ENCODE assay signal across 11 cellular contexts in the genomic region with DNA sequence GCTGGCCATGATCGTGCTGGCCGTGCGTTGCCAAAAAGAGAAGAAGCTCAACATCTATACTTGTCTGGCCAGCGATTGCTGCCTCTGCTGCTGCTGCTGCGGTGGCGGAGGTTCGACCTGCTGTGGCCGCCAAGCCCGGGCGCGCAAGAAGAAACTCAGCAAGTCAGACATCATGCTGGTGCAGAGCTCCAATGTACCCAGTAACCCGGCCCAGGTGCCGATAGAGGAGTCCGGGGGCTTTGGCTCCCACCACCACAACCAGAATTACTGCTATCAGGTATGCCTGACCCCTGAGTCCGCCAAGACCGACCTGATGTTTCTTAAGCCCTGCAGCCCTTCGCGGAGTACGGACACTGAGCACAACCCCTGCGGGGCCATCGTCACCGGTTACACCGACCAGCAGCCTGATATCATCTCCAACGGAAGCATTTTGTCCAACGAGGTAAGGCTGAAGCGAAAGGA. TPM values are rescaled to one million over a fixed set of nuclear protein-coding genes. Genes with fewer than 3 reads are reported as not detected.
DNase-seq lines count a peak whose midpoint lies in the region; ATAC-seq and TF ChIP-seq lines count a peak whose summit lies in the region.
"Had no signal": no experiment of that assay in that cellular context is flagged by ENCODE, and none has a peak within 500 bp of the region (broad histone marks: within the 10 kb centered on the region; RNA-seq: fewer than 3 reads in every experiment).

No MANE protein-coding gene starts in this region.

- no peak overlapping the region for H2AFZ ChIP-seq in PC-3 (ENCODE audit: low read length)

- intact Hi-C loops in activated CD4-positive, alpha-beta T cell treated with anti-CD3 and anti-CD28 coated beads for 36 hours (cut with DNase I, micrococcal nuclease): no loop called here
- intact Hi-C loops in PC-3 (cut with micrococcal nuclease): loop anchor here (10.0 kb wide), 1 partner anchor 772 kb away; no protein-coding TSS in a partner anchor

- peak; percentile 4 for DNase-seq in activated CD4-positive, alpha-beta T cell treated with anti-CD3 and anti-CD28 coated beads for 36 hours
- DNase-seq in activated CD4-positive, alpha-beta T cell treated with anti-CD3 and anti-CD28 coated beads, Interleukin-2, amount 50 U/mL, for 1 hour: no peak
- DNase-seq in astrocyte of the spinal cord (ENCODE audit: low read depth, low spot score): peak; percentile 37
- DNase-seq in iris pigment epithelial cell (ENCODE audit: low read depth): peak; percentile 30
- DNase-seq in substantia nigra (lab: John Stamatoyannopoulos, UW): peak in 27 of 49 donors; percentile 15 to 87 (median 53)
- no peak for DNase-seq in stimulated activated CD4-positive, alpha-beta T cell treated with anti-CD3 and anti-CD28 coated beads, Interleukin-15, amount 100 ng/mL, for 24 hours
- no peak for DNase-seq in PC-3
- DNase-seq: activated CD4-positive, alpha-beta T cell treated with anti-CD3 and anti-CD28 coated beads, Interleukin-2, amount 50 U/mL, for 4 hours; AML-193 had no signal

- no peaks in the 10 kb centered on the region for H3K36me3 ChIP-seq in PC-3 (ENCODE audit: low read depth, low read length)

- H3K27ac Mint-ChIP-seq in activated CD4-positive, alpha-beta T cell treated with anti-CD3 and anti-CD28 coated beads for 36 hours: no peak overlapping the region

- no peaks in the 10 kb centered on the region for H3K9me3 ChIP-seq in PC-3 (ENCODE audit: low read length)

- peaks cover 23% of the 10 kb centered on the region for H3K4me1 Mint-ChIP-seq in activated CD4-positive, alpha-beta T cell treated with anti-CD3 and anti-CD28 coated beads for 36 hours

- no peak overlapping the region for H3K9ac ChIP-seq in PC-3 (ENCODE audit: low read length)

- H3K79me2 ChIP-seq in PC-3 (ENCODE audit: low read length): no peaks in the 10 kb centered on the region

- in situ Hi-C loops in astrocyte of the spinal cord (cut with HindIII; ENCODE audit: low sequenced_read_pairs): no loop called here

- no peaks in the 10 kb centered on the region for H3K9me2 ChIP-seq in PC-3 (replicated peaks; ENCODE audit: low read length)

- peaks cover 3% of the 10 kb centered on the region for H3K36me3 Mint-ChIP-seq in activated CD4-positive, alpha-beta T cell treated with anti-CD3 and anti-CD28 coated beads for 36 hours (ENCODE audit: low read depth)

- TF ChIP-seq CTCF in astrocyte of the spinal cord (IDR thresholded peaks at IDR 0.05; ENCODE audit: low read depth, low read length) (no peak), PC-3 (conservative IDR thresholded peaks at IDR 0.05; ENCODE audit: low read depth, low read length) (no peak)

- CTCF ChIA-PET in activated CD4-positive, alpha-beta T cell treated with anti-CD3 and anti-CD28 coated beads for 36 hours (lab: Charles Lee): no interaction called here
- CTCF ChIA-PET in PC-3 (lab: Charles Lee): no interaction called here

- BruUV-seq in PC-3 (replicated peaks; lab: Mats Ljungman, UMichigan): no TSS peak

- H3K4me3 ChIP-seq in astrocyte of the spinal cord (ENCODE audit: low read depth, low read length) (peak overlapping the region; percentile 65), PC-3 (ENCODE audit: low read length) (no peak overlapping the region)

- no peaks in the 10 kb centered on the region for H3K4me1 ChIP-seq in PC-3 (ENCODE audit: insufficient read depth, low read length)

- no peak overlapping the region for H3K4me2 ChIP-seq in PC-3 (ENCODE audit: low read length)

- no peaks in the 10 kb centered on the region for H3K9me3 Mint-ChIP-seq in activated CD4-positive, alpha-beta T cell treated with anti-CD3 and anti-CD28 coated beads for 36 hours (ENCODE audit: low read depth)

- no peak overlapping the region for H3K4me3 Mint-ChIP-seq in activated CD4-positive, alpha-beta T cell treated with anti-CD3 and anti-CD28 coated beads for 36 hours

- H3K27me3 Mint-ChIP-seq in activated CD4-positive, alpha-beta T cell treated with anti-CD3 and anti-CD28 coated beads for 36 hours: peaks cover 57% of the 10 kb centered on the region

- H3K27ac ChIP-seq in substantia nigra (ENCODE audit: low read depth, low read length, poor library complexity, severe bottlenecking): peak overlapping the region; percentile 88
- no peak overlapping the region for H3K27ac ChIP-seq in PC-3 (ENCODE audit: low read length)
- H3K27ac ChIP-seq: epithelial cell of prostate had no signal

- H3F3A ChIP-seq in PC-3 (ENCODE audit: low read length, unreplicated experiment): no peaks in the 10 kb centered on the region

- ATAC-seq in activated CD4-positive, alpha-beta T cell treated with anti-CD3 and anti-CD28 coated beads for 36 hours: no peak
- ATAC-seq in PC-3 (no peak), GM21526 (IDR thresholded peaks at IDR 0.05; ENCODE audit: low FRiP score, unreplicated experiment) (no peak)

- no peaks in the 10 kb centered on the region for H4K20me1 ChIP-seq in PC-3 (ENCODE audit: low read length)

- POLR2A ChIA-PET in activated CD4-positive, alpha-beta T cell treated with anti-CD3 and anti-CD28 coated beads for 36 hours (lab: Charles Lee): no interaction called here
- POLR2A ChIA-PET in PC-3 (lab: Charles Lee; ENCODE audit: unreplicated experiment): no interaction called here

- no peaks in the 10 kb centered on the region for H3K27me3 ChIP-seq in PC-3 (ENCODE audit: low read length)

RNA-seq across cellular contexts. Expression of gene PCDH10, which starts 3.3 kb away (rescaled TPM):
- total RNA-seq in activated CD4-positive, alpha-beta T cell treated with anti-CD3 and anti-CD28 coated beads for 36 hours: not detected
- 0.11 and 0.23 TPM in 2 replicates for total RNA-seq in PC-3 (2014; rRNA removed)

Comparison
In these comparisons a context has a peak if more than half of its experiments do, and no peak if none do; other contexts are left out.
1. DNase-seq: peak in activated CD4-positive, alpha-beta T cell treated with anti-CD3 and anti-CD28 coated beads for 36 hours (single experiment), astrocyte of the spinal cord (single experiment), iris pigment epithelial cell (single experiment) and substantia nigra (27 of 49); none in activated CD4-positive, alpha-beta T cell treated with anti-CD3 and anti-CD28 coated beads, Interleukin-2, amount 50 U/mL, for 1 hour (single experiment), stimulated activated CD4-positive, alpha-beta T cell treated with anti-CD3 and anti-CD28 coated beads, Interleukin-15, amount 100 ng/mL, for 24 hours (single experiment) and PC-3 (single experiment).